14 cellular contexts compared by ENCODE assay signal in the genomic region with DNA sequence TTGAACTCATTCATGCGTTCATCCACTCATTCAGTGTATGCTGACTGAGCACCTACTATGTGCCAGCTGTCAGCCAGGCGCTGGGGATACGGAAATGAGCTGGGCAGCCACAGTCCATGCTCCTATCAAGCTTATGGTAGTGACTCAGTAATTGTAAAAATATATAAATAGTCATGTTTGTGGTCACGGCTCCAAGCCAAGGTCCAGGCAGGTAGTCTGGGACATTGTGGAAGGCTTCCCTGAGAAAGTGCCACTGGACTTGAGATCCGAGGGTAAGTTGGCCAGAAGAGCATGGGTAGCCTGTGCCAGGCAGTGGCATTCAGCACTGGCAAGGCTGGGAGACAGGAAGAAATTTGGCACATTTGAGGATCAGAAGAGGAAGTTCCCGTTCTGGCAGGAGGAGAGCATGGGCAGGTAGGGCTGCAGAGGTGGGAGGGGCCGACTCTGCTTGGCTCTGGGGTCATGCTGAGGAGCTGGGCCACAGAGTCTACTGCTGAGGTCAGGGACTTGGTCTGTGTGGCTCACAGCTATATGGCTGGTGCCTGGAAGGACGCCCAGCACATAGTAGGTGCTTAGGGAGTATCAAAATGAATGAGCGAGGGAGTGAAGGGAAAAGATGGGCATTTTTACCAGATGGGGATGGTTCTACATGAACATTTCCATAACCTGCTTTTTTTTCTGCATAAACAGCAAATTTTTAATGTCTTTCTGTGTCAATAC.
DNase-seq lines count a peak whose midpoint lies in the region; ATAC-seq, FAIRE-seq and TF ChIP-seq lines count a peak whose summit lies in the region.
"Had no signal": no experiment of that assay in that cellular context is flagged by ENCODE, and none has a peak within 500 bp of the region (broad histone marks: within the 10 kb centered on the region; RNA-seq: fewer than 3 reads in every experiment).

No MANE protein-coding gene starts in this region.

- peak overlapping the region; percentile 69 for H3K27ac ChIP-seq in 22Rv1

- peak; percentile 60 for DNase-seq in RCC 7860 (ENCODE audit: low spot score)
- DNase-seq in epithelial cell of esophagus (ENCODE audit: low read depth), result peak; percentile 38
- peak; percentile 23 for DNase-seq in non-pigmented ciliary epithelial cell (ENCODE audit: low read depth)
- no peak for DNase-seq in activated effector memory CD4-positive, alpha-beta T cell treated with anti-CD3 and anti-CD28 coated beads, Interleukin-2, amount 50 U/mL, for 16 hours
- no peak for DNase-seq in globus pallidus (ENCODE audit: low spot score)
- no peak for DNase-seq in NOMO-1 treated with dmso at 0.1 percent for 144 hours (lab: John Stamatoyannopoulos, UW; ENCODE audit: unreplicated experiment)
- DNase-seq: ACHN; activated CD4-positive, alpha-beta T cell treated with anti-CD3 and anti-CD28 coated beads, Interleukin-2, amount 50 U/mL, for 4 hours; activated gamma-delta T cell treated with Interleukin-2 at 50 U/mL for 16 hours; central memory CD4-positive, alpha-beta T cell; T-helper 1 cell had no signal

- TF ChIP-seq CTCF in 22Rv1 (IDR thresholded peaks at IDR 0.05), result no peak
- TF ChIP-seq CTCF in epithelial cell of esophagus (IDR thresholded peaks at IDR 0.05; ENCODE audit: insufficient read depth, low read depth, low read length, missing control alignments), result no peak

- no peak overlapping the region for H3K4me3 ChIP-seq in epithelial cell of esophagus (ENCODE audit: low read length)
- H3K4me3 ChIP-seq: tibial nerve had no signal

- no peak for ATAC-seq in GM21528 (IDR thresholded peaks at IDR 0.05; ENCODE audit: low FRiP score, unreplicated experiment)

- FAIRE-seq in RCC 7860 (lab: Jason Lieb, UNC), result peak; percentile 82

Comparison
In these comparisons a context has a peak if more than half of its experiments do, and no peak if none do; other contexts are left out.
1. DNase-seq: peak in RCC 7860 (single experiment), epithelial cell of esophagus (single experiment) and non-pigmented ciliary epithelial cell (single experiment); none in activated effector memory CD4-positive, alpha-beta T cell treated with anti-CD3 and anti-CD28 coated beads, Interleukin-2, amount 50 U/mL, for 16 hours (single experiment), globus pallidus (single experiment) and NOMO-1 treated with dmso at 0.1 percent for 144 hours (single experiment).